ENCODE assay signal across 1 cellular context in the genomic region with DNA sequence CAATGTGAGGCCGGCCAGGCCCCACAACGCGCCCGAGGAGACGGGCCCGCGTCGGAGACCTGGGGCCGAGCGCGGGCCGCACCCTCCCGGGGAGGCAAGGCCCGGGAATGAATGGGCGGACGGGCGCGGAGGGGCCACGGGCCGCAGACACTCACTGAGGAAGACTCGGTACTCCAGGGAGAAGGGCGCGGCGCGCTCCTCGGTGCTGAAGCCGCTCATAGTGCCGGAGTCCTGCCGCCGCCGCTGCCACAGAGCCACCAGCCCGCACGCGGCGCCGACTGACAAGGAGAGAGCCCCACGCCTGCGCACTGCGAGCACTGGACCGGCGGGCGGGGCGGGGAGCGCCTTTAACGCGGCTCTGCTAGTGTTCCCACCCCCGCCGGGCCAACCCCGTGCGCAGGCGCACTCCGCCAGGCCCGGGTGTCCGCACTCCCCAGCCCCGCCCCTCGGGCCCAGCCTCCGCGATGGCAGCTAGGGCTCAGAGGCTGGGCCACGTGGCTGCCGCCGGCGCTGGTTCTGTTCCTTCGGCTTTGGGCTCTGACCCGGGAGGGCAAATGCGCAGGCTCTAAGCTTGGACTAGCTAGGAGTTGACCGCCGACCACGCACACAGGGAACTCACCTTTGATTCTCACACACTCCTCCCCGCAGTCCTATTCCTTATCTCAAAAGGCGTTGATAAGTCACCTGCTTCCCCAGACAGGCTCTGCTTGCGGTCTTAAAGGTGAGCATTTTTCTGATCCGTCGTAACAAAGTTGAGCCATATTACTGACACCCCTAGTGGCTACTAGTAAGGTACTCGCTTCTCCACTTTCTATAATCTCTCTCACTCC.
TF ChIP-seq lines count a peak whose summit lies in the region.

A gene (minus strand): TSS at position 321 of the 830 bp plus-strand sequence. CDS start 102 bp downstream, at position 219.

TF ChIP-seq in K562, 482 proteins besides CTCF, POLR2A, EP300 and RAD21 (continued from another document and continues in another):
- TF ChIP-seq PRMT5 (CRISPR knock-in tag; IDR thresholded peaks at IDR 0.05) (no peak; the same call in 1 of the 2 replicates), ZNF445 (CRISPR knock-in tag; IDR thresholded peaks at IDR 0.05; ENCODE audit: low read depth) (no peak), KDM4B (IDR thresholded peaks at IDR 0.05; ENCODE audit: borderline replicate concordance in 2 of 2, low read depth in 1 of 2) (no peak), ZNF695 (CRISPR knock-in tag; IDR thresholded peaks at IDR 0.05) (0 out of 2 replicates have a peak, but pooled peaks have one; percentile 48), KAT8 (IDR thresholded peaks at IDR 0.05; ENCODE audit: low read depth) (no peak), SP2 (IDR thresholded peaks at IDR 0.05; ENCODE audit: extremely low read depth, low read depth, low read length, poor library complexity, severe bottlenecking) (no peak), CAMTA2 (CRISPR knock-in tag; conservative IDR thresholded peaks at IDR 0.05) (peak; percentile 58; the same call in 1 of the 2 replicates), ZSCAN29 (IDR thresholded peaks at IDR 0.05) (0 out of 2 replicates have a peak, but pooled peaks have one; percentile 9), ZNF696 (CRISPR knock-in tag; conservative IDR thresholded peaks at IDR 0.05) (no peak), ATF1 (CRISPR knock-in tag; IDR thresholded peaks at IDR 0.05) (no peak), ATF1 (tag; IDR thresholded peaks at IDR 0.05) (peak; percentile 50; the same call in 1 of the 2 replicates), DMBX1 (CRISPR knock-in tag; IDR thresholded peaks at IDR 0.05; ENCODE audit: borderline replicate concordance) (peak; percentile 46), SAFB2 (IDR thresholded peaks at IDR 0.05; ENCODE audit: borderline replicate concordance, low read depth, low read length, severe bottlenecking) (no peak), HNRNPL (IDR thresholded peaks at IDR 0.05; ENCODE audit: low read depth, low read length) (no peak), POLR2AphosphoS2 (IDR thresholded peaks at IDR 0.05; ENCODE audit: low read length) (no peak), MAFF (IDR thresholded peaks at IDR 0.05; ENCODE audit: low read length) (no peak), OTX1 (CRISPR knock-in tag; IDR thresholded peaks at IDR 0.05) (no peak), TAF9B (IDR thresholded peaks at IDR 0.05; ENCODE audit: partially characterized antibody) (peak; percentile 68), KDM2B (CRISPR knock-in tag; IDR thresholded peaks at IDR 0.05) (peak; percentile 20; the same call in 1 of the 2 replicates), ASH1L (IDR thresholded peaks at IDR 0.05; ENCODE audit: borderline replicate concordance, low read depth, partially characterized antibody) (no peak), XRCC5 (IDR thresholded peaks at IDR 0.05; ENCODE audit: low read depth, low read length) (no peak), MTF1 (CRISPR knock-in tag; IDR thresholded peaks at IDR 0.05; ENCODE audit: borderline replicate concordance) (no peak), NFXL1 (CRISPR knock-in tag; IDR thresholded peaks at IDR 0.05) (no peak), ZBTB1 (CRISPR knock-in tag; IDR thresholded peaks at IDR 0.05; ENCODE audit: borderline replicate concordance, low read depth) (peak; percentile 65; the same call in 1 of the 2 replicates), ZNF253 (CRISPR knock-in tag; conservative IDR thresholded peaks at IDR 0.05) (no peak), STAT5A (IDR thresholded peaks at IDR 0.05; ENCODE audit: borderline replicate concordance, low read length) (no peak), POLR2B (IDR thresholded peaks at IDR 0.05; ENCODE audit: low read depth, partially characterized antibody) (peak; percentile 89), BRF1 (IDR thresholded peaks at IDR 0.05; ENCODE audit: borderline replicate concordance, extremely low read depth, insufficient read length) (no peak), ZNF124 (CRISPR knock-in tag; IDR thresholded peaks at IDR 0.05) (no peak), HNRNPK (IDR thresholded peaks at IDR 0.05; ENCODE audit: low read depth, low read length, poor library complexity, severe bottlenecking) (no peak), ZNF778 (CRISPR knock-in tag; IDR thresholded peaks at IDR 0.05) (no peak), MAZ (CRISPR knock-in tag; conservative IDR thresholded peaks at IDR 0.05 in 1 of 2, IDR thresholded peaks at IDR 0.05 in 1 of 2) (peak; percentile 98 to 100), ETV1 (tag; conservative IDR thresholded peaks at IDR 0.05; ENCODE audit: low read depth) (no peak), NRF1 (conservative IDR thresholded peaks at IDR 0.05 in 1 of 2, IDR thresholded peaks at IDR 0.05 in 1 of 2) (peak; percentile 99), NR4A1 (CRISPR knock-in tag; IDR thresholded peaks at IDR 0.05) (peak; percentile 81; the same call in 1 of the 2 replicates), NR4A1 (tag; IDR thresholded peaks at IDR 0.05) (no peak; the same call in 1 of the 2 replicates), MED1 (CRISPR knock-in tag; IDR thresholded peaks at IDR 0.05; ENCODE audit: borderline replicate concordance) (no peak), SNRNP70 (optimal IDR thresholded peaks at IDR 0.05; ENCODE audit: low read depth, low read length) (no peak), PHTF2 (CRISPR knock-in tag; IDR thresholded peaks at IDR 0.05) (no peak), ZNF282 (CRISPR knock-in tag; IDR thresholded peaks at IDR 0.05) (no peak), HNRNPUL1 (IDR thresholded peaks at IDR 0.05; ENCODE audit: low read length) (no peak), RBM14 (IDR thresholded peaks at IDR 0.05; ENCODE audit: borderline replicate concordance, insufficient read depth, low read depth, low read length) (0 out of 2 replicates have a peak, but pooled peaks have one; percentile 26)
- TF ChIP-seq, protein P1, sequence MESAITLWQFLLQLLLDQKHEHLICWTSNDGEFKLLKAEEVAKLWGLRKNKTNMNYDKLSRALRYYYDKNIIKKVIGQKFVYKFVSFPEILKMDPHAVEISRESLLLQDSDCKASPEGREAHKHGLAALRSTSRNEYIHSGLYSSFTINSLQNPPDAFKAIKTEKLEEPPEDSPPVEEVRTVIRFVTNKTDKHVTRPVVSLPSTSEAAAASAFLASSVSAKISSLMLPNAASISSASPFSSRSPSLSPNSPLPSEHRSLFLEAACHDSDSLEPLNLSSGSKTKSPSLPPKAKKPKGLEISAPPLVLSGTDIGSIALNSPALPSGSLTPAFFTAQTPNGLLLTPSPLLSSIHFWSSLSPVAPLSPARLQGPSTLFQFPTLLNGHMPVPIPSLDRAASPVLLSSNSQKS (CRISPR knock-in tag; IDR thresholded peaks at IDR 0.05) = 0 out of 2 replicates have a peak, but pooled peaks have one; percentile 20
- TF ChIP-seq, protein P2, sequence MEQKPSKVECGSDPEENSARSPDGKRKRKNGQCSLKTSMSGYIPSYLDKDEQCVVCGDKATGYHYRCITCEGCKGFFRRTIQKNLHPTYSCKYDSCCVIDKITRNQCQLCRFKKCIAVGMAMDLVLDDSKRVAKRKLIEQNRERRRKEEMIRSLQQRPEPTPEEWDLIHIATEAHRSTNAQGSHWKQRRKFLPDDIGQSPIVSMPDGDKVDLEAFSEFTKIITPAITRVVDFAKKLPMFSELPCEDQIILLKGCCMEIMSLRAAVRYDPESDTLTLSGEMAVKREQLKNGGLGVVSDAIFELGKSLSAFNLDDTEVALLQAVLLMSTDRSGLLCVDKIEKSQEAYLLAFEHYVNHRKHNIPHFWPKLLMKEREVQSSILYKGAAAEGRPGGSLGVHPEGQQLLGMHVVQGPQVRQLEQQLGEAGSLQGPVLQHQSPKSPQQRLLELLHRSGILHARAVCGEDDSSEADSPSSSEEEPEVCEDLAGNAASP (IDR thresholded peaks at IDR 0.05) = no peak
- TF ChIP-seq, protein P3, sequence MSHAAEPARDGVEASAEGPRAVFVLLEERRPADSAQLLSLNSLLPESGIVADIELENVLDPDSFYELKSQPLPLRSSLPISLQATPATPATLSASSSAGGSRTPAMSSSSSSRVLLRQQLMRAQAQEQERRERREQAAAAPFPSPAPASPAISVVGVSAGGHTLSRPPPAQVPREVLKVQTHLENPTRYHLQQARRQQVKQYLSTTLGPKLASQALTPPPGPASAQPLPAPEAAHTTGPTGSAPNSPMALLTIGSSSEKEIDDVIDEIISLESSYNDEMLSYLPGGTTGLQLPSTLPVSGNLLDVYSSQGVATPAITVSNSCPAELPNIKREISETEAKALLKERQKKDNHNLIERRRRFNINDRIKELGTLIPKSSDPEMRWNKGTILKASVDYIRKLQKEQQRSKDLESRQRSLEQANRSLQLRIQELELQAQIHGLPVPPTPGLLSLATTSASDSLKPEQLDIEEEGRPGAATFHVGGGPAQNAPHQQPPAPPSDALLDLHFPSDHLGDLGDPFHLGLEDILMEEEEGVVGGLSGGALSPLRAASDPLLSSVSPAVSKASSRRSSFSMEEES (CRISPR knock-in tag; IDR thresholded peaks at IDR 0.05) = no peak; the same call in 1 of the 2 replicates
- TF ChIP-seq, protein P4, sequence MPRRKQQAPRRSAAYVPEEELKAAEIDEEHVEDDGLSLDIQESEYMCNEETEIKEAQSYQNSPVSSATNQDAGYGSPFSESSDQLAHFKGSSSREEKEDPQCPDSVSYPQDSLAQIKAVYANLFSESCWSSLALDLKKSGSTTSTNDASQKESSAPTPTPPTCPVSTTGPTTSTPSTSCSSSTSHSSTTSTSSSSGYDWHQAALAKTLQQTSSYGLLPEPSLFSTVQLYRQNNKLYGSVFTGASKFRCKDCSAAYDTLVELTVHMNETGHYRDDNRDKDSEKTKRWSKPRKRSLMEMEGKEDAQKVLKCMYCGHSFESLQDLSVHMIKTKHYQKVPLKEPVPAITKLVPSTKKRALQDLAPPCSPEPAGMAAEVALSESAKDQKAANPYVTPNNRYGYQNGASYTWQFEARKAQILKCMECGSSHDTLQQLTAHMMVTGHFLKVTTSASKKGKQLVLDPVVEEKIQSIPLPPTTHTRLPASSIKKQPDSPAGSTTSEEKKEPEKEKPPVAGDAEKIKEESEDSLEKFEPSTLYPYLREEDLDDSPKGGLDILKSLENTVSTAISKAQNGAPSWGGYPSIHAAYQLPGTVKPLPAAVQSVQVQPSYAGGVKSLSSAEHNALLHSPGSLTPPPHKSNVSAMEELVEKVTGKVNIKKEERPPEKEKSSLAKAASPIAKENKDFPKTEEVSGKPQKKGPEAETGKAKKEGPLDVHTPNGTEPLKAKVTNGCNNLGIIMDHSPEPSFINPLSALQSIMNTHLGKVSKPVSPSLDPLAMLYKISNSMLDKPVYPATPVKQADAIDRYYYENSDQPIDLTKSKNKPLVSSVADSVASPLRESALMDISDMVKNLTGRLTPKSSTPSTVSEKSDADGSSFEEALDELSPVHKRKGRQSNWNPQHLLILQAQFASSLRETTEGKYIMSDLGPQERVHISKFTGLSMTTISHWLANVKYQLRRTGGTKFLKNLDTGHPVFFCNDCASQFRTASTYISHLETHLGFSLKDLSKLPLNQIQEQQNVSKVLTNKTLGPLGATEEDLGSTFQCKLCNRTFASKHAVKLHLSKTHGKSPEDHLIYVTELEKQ (CRISPR knock-in tag; IDR thresholded peaks at IDR 0.05) = no peak
- TF ChIP-seq, protein P5, sequence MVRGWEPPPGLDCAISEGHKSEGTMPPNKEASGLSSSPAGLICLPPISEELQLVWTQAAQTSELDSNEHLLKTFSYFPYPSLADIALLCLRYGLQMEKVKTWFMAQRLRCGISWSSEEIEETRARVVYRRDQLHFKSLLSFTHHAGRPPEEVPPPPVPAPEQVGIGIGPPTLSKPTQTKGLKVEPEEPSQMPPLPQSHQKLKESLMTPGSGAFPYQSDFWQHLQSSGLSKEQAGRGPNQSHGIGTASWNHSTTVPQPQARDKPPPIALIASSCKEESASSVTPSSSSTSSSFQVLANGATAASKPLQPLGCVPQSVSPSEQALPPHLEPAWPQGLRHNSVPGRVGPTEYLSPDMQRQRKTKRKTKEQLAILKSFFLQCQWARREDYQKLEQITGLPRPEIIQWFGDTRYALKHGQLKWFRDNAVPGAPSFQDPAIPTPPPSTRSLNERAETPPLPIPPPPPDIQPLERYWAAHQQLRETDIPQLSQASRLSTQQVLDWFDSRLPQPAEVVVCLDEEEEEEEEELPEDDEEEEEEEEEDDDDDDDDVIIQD (CRISPR knock-in tag; IDR thresholded peaks at IDR 0.05) = peak; percentile 81; the same call in 1 of the 2 replicates
- TF ChIP-seq, protein P6, sequence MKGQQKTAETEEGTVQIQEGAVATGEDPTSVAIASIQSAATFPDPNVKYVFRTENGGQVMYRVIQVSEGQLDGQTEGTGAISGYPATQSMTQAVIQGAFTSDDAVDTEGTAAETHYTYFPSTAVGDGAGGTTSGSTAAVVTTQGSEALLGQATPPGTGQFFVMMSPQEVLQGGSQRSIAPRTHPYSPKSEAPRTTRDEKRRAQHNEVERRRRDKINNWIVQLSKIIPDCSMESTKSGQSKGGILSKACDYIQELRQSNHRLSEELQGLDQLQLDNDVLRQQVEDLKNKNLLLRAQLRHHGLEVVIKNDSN (CRISPR knock-in tag; IDR thresholded peaks at IDR 0.05) = peak; percentile 90
- TF ChIP-seq, protein P7, sequence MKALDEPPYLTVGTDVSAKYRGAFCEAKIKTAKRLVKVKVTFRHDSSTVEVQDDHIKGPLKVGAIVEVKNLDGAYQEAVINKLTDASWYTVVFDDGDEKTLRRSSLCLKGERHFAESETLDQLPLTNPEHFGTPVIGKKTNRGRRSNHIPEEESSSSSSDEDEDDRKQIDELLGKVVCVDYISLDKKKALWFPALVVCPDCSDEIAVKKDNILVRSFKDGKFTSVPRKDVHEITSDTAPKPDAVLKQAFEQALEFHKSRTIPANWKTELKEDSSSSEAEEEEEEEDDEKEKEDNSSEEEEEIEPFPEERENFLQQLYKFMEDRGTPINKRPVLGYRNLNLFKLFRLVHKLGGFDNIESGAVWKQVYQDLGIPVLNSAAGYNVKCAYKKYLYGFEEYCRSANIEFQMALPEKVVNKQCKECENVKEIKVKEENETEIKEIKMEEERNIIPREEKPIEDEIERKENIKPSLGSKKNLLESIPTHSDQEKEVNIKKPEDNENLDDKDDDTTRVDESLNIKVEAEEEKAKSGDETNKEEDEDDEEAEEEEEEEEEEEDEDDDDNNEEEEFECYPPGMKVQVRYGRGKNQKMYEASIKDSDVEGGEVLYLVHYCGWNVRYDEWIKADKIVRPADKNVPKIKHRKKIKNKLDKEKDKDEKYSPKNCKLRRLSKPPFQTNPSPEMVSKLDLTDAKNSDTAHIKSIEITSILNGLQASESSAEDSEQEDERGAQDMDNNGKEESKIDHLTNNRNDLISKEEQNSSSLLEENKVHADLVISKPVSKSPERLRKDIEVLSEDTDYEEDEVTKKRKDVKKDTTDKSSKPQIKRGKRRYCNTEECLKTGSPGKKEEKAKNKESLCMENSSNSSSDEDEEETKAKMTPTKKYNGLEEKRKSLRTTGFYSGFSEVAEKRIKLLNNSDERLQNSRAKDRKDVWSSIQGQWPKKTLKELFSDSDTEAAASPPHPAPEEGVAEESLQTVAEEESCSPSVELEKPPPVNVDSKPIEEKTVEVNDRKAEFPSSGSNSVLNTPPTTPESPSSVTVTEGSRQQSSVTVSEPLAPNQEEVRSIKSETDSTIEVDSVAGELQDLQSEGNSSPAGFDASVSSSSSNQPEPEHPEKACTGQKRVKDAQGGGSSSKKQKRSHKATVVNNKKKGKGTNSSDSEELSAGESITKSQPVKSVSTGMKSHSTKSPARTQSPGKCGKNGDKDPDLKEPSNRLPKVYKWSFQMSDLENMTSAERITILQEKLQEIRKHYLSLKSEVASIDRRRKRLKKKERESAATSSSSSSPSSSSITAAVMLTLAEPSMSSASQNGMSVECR (CRISPR knock-in tag; IDR thresholded peaks at IDR 0.05) = peak; percentile 83; the same call in 1 of the 2 replicates
